ENCODE assay signal across 1 cellular context in genomic region chr16:66549284-66550131, GRCh38.
TF ChIP-seq lines count a peak whose summit lies in the region.

Gene TK2, minus strand, starts transcription at chr16:66550122. Its CDS starts 61 bp downstream, at chr16:66550061.

TF ChIP-seq in K562, 482 proteins besides CTCF, POLR2A, EP300 and RAD21 (continued from another document and continues in another):
- TF ChIP-seq FOXA3 (CRISPR knock-in tag; conservative IDR thresholded peaks at IDR 0.05 in 1 of 2, IDR thresholded peaks at IDR 0.05 in 1 of 2) (no peak), CBFA2T3 (IDR thresholded peaks at IDR 0.05) (no peak), CCAR2 (IDR thresholded peaks at IDR 0.05; ENCODE audit: low read depth, low read length) (no peak), NBN (IDR thresholded peaks at IDR 0.05; ENCODE audit: low read depth) (no peak), FOXK1 (CRISPR knock-in tag; IDR thresholded peaks at IDR 0.05; ENCODE audit: borderline replicate concordance) (no peak), NUFIP1 (IDR thresholded peaks at IDR 0.05; ENCODE audit: partially characterized antibody) (no peak), TRIM25 (IDR thresholded peaks at IDR 0.05; ENCODE audit: borderline replicate concordance) (no peak), GTF2E2 (tag; IDR thresholded peaks at IDR 0.05) (peak; percentile 83), OTX1 (CRISPR knock-in tag; IDR thresholded peaks at IDR 0.05) (no peak), CREB3 (tag; conservative IDR thresholded peaks at IDR 0.05; ENCODE audit: low read depth) (no peak), STAT6 (CRISPR knock-in tag; IDR thresholded peaks at IDR 0.05) (no peak), RBFOX2 (IDR thresholded peaks at IDR 0.05; ENCODE audit: low read depth, low read length) (peak; percentile 94), ARID3B (CRISPR knock-in tag; IDR thresholded peaks at IDR 0.05; ENCODE audit: borderline replicate concordance) (no peak), NR2C2 (CRISPR knock-in tag; IDR thresholded peaks at IDR 0.05) (no peak), NR2C2 (tag; IDR thresholded peaks at IDR 0.05) (no peak; the same call in 1 of the 2 replicates), ESRRB (CRISPR knock-in tag; IDR thresholded peaks at IDR 0.05; ENCODE audit: borderline replicate concordance) (no peak), HOMEZ (CRISPR knock-in tag; IDR thresholded peaks at IDR 0.05) (no peak), ZNF551 (CRISPR knock-in tag; IDR thresholded peaks at IDR 0.05) (no peak), HDAC8 (tag; IDR thresholded peaks at IDR 0.05) (no peak), ZC3H4 (CRISPR knock-in tag; IDR thresholded peaks at IDR 0.05; ENCODE audit: borderline replicate concordance) (no peak), GTF2F1 (IDR thresholded peaks at IDR 0.05; ENCODE audit: low read depth, low read length) (no peak), ZNF639 (CRISPR knock-in tag; conservative IDR thresholded peaks at IDR 0.05 in 1 of 2, IDR thresholded peaks at IDR 0.05 in 1 of 2) (peak in 1 of 2 experiments; percentile 64; a peak in 2 of 4 replicates), RBM25 (IDR thresholded peaks at IDR 0.05; ENCODE audit: low read depth, low read length, severe bottlenecking) (no peak), ZNF589 (CRISPR knock-in tag; IDR thresholded peaks at IDR 0.05; ENCODE audit: low read depth) (no peak), REST (CRISPR knock-in tag; IDR thresholded peaks at IDR 0.05; ENCODE audit: low read depth) (no peak), ZNF764 (CRISPR knock-in tag; IDR thresholded peaks at IDR 0.05; ENCODE audit: low read depth) (no peak), NCOR1 (IDR thresholded peaks at IDR 0.05) (no peak), ZNF707 (CRISPR knock-in tag; conservative IDR thresholded peaks at IDR 0.05) (no peak), HINFP (tag; conservative IDR thresholded peaks at IDR 0.05; ENCODE audit: low read depth) (no peak), SMARCB1 (IDR thresholded peaks at IDR 0.05; ENCODE audit: insufficient read length, low read depth) (no peak), SAFB (IDR thresholded peaks at IDR 0.05; ENCODE audit: borderline replicate concordance, low read depth, low read length) (no peak), RBM34 (IDR thresholded peaks at IDR 0.05; ENCODE audit: borderline replicate concordance, insufficient read depth, low read length) (no peak), CREB5 (CRISPR knock-in tag; IDR thresholded peaks at IDR 0.05) (no peak), PHF21A (IDR thresholded peaks at IDR 0.05; ENCODE audit: borderline replicate concordance, low read depth) (peak; percentile 54; the same call in 1 of the 2 replicates), TSC22D4 (tag; IDR thresholded peaks at IDR 0.05) (no peak), NR0B1 (IDR thresholded peaks at IDR 0.05; ENCODE audit: partially characterized antibody) (no peak), TAF7 (tag; IDR thresholded peaks at IDR 0.05) (0 out of 2 replicates have a peak, but pooled peaks have one; percentile 46), HDAC2 (IDR thresholded peaks at IDR 0.05) (0 out of 2 replicates have a peak, but pooled peaks have one; percentile 18), NR2F6 (CRISPR knock-in tag; IDR thresholded peaks at IDR 0.05) (no peak), RUNX1 (IDR thresholded peaks at IDR 0.05; ENCODE audit: low read depth) (no peak), EGR1 (conservative IDR thresholded peaks at IDR 0.05) (peak; percentile 73), HDAC3 (IDR thresholded peaks at IDR 0.05; ENCODE audit: borderline replicate concordance, partially characterized antibody) (no peak), ZNF444 (CRISPR knock-in tag; IDR thresholded peaks at IDR 0.05) (no peak), STAG1 (CRISPR knock-in tag; IDR thresholded peaks at IDR 0.05; ENCODE audit: borderline replicate concordance) (no peak), ZNF449 (CRISPR knock-in tag; IDR thresholded peaks at IDR 0.05) (no peak), ZNF561 (CRISPR knock-in tag; conservative IDR thresholded peaks at IDR 0.05) (no peak)
